Comparison of ENCODE assay signal across 11 cellular contexts in the genomic region with DNA sequence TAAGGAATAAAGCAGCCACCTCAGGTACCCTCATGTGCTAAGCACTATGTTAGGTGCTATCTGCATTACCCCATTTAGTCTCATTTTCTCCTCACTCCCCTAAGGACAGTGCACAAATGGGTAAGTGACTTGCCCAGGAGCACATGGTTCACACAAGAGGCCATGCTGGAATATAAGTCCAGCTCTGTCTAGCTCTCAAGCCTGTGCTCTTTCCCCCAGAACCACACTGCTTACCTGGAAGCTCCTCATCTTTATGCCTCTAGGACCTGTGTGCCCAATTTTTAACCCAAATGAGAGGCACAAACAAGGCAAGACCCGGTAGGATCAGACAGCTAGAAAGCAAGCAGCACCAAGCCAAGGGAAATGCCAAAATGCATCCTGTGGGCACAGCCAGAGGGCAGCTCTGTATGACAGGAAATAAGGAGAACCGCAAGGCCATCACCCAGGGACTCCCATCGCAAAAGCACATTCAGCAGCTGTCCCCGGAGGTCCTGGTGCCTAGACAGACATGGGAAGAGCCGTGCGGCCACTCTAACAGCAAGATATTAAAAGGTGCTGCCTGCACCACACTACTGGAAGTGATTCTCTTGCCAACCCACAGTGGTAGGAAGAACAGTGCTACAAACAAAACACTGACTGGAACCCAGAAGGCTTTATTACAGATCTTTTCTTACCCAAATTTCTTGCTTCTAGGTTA.
DNase-seq lines count a peak whose midpoint lies in the region; ATAC-seq lines count a peak whose summit lies in the region.
"Had no signal": no experiment of that assay in that cellular context is flagged by ENCODE, and none has a peak within 500 bp of the region (broad histone marks: within the 10 kb centered on the region; RNA-seq: fewer than 3 reads in every experiment).

No MANE protein-coding gene starts in this region.

- peaks cover 3% of the 10 kb centered on the region for H3K36me3 Mint-ChIP-seq in activated T-cell treated with anti-CD3 and anti-CD28 coated beads, Interleukin-2, amount 50 U/mL, for 4 hours (ENCODE audit: insufficient read depth)

- H3K4me3 Mint-ChIP-seq in activated T-cell treated with anti-CD3 and anti-CD28 coated beads, Interleukin-2, amount 50 U/mL, for 4 hours: peak overlapping the region; percentile 27

- intact Hi-C loops in right cardiac atrium (cut with DNase I): loop anchor here in 3 of 4 donors (2.0 to 10.0 kb wide), 4 partner anchors 41 to 203 kb away; partner anchors contain the start of gene CCDC146 (in 1 of the 3)

- ATAC-seq in activated T-cell treated with anti-CD3 and anti-CD28 coated beads, Interleukin-2, amount 50 U/mL, for 4 hours: peak; percentile 32 to 33
- peak; percentile 19 to 32 for ATAC-seq in right cardiac atrium
- no peak for ATAC-seq in GM21447 (IDR thresholded peaks at IDR 0.05; ENCODE audit: unreplicated experiment)
- ATAC-seq in GM18861 (IDR thresholded peaks at IDR 0.05; ENCODE audit: unreplicated experiment): no peak
- ATAC-seq in GM21529 (IDR thresholded peaks at IDR 0.05; ENCODE audit: unreplicated experiment): no peak

- no peaks in the 10 kb centered on the region for H3K27me3 ChIP-seq in right cardiac atrium (ENCODE audit: control insufficient read depth, insufficient read depth)

- H3K27ac ChIP-seq in right cardiac atrium (ENCODE audit: low read length): peak overlapping the region; percentile 17

- no peaks in the 10 kb centered on the region for H3K27me3 Mint-ChIP-seq in activated T-cell treated with anti-CD3 and anti-CD28 coated beads, Interleukin-2, amount 50 U/mL, for 4 hours (ENCODE audit: low read depth)
- H3K27me3 Mint-ChIP-seq: progenitor cell of endocrine pancreas had no signal

- no peak overlapping the region for H3K4me3 ChIP-seq in right cardiac atrium (ENCODE audit: low read length)
- H3K4me3 ChIP-seq: HAP-1 had no signal

- 18% methylated on average over 6 of the region's 6 CpGs for WGBS in right cardiac atrium

- DNase-seq in stimulated activated CD4-positive, alpha-beta T cell treated with anti-CD3 and anti-CD28 coated beads, Interleukin-2, amount 100 ng/mL, for 24 hours: peak; percentile 21 to 29
- DNase-seq in stimulated activated CD4-positive, alpha-beta T cell treated with anti-CD3 and anti-CD28 coated beads, Interleukin-4, amount 100 ng/mL, for 4 hours: no peak
- DNase-seq in activated T-cell treated with anti-CD3 and anti-CD28 coated beads, Interleukin-2, amount 50 U/mL, for 4 hours: no peak
- DNase-seq in right cardiac atrium (peak in 2 of 3 donors; percentile 54 to 61), NCI-H2171 (lab: John Stamatoyannopoulos, UW) (no peak)
- DNase-seq: DMS 273 treated with DMSO at 0.1 percent for 48 hours had no signal

- H3K9me3 Mint-ChIP-seq in activated T-cell treated with anti-CD3 and anti-CD28 coated beads, Interleukin-2, amount 50 U/mL, for 4 hours: no peaks in the 10 kb centered on the region

- H3K4me1 Mint-ChIP-seq in activated T-cell treated with anti-CD3 and anti-CD28 coated beads, Interleukin-2, amount 50 U/mL, for 4 hours (ENCODE audit: low read depth): peaks cover 53% of the 10 kb centered on the region

- no peaks in the 10 kb centered on the region for H3K9me3 ChIP-seq in right cardiac atrium (ENCODE audit: control insufficient read depth, low read length)
- H3K9me3 ChIP-seq: HAP-1 had no signal

- H3K4me1 ChIP-seq in right cardiac atrium (ENCODE audit: control insufficient read depth, insufficient read depth, low read length): peaks cover 15% of the 10 kb centered on the region
- H3K4me1 ChIP-seq: HAP-1 had no signal

Comparison
In these comparisons a context has a peak if more than half of its experiments do, and no peak if none do; other contexts are left out.
1. DNase-seq: peak in stimulated activated CD4-positive, alpha-beta T cell treated with anti-CD3 and anti-CD28 coated beads, Interleukin-2, amount 100 ng/mL, for 24 hours (2 of 2) and right cardiac atrium (2 of 3); none in stimulated activated CD4-positive, alpha-beta T cell treated with anti-CD3 and anti-CD28 coated beads, Interleukin-4, amount 100 ng/mL, for 4 hours (0 of 2), activated T-cell treated with anti-CD3 and anti-CD28 coated beads, Interleukin-2, amount 50 U/mL, for 4 hours (single experiment) and NCI-H2171 (single experiment).
2. ATAC-seq: peak in activated T-cell treated with anti-CD3 and anti-CD28 coated beads, Interleukin-2, amount 50 U/mL, for 4 hours (2 of 2) and right cardiac atrium (2 of 2); none in GM21447 (single experiment), GM18861 (single experiment) and GM21529 (single experiment).